1 cellular context compared by ENCODE assay signal in the genomic region with DNA sequence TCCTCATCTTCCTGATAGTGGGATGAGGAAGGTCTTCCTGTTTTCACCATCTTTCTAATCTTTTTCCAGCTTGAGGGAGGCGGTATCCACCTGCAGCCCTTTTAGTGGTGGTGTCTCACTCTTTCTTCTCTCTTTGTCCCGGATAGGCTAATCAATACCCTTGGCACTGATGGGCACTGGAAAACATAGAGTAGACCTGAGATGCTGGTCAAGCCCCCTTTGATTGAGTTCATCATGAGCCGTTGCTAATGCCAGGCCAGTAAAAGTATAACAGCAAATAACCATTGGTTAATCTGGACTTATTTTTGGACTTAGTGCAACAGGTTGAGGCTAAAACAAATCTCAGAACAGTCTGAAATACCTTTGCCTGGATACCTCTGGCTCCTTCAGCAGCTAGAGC.
TF ChIP-seq lines count a peak whose summit lies in the region.

No MANE protein-coding gene starts in this region.

TF ChIP-seq in A549, 52 proteins besides CTCF, POLR2A, EP300 and RAD21:
- TF ChIP-seq HOXA7 (CRISPR knock-in tag; IDR thresholded peaks at IDR 0.05) (no peak), POLR2AphosphoS2 (conservative IDR thresholded peaks at IDR 0.05; ENCODE audit: low read length) (peak; percentile 73; the same call in 1 of the 2 replicates)
TF ChIP-seq in A549: peak in this region for 1.
